22 cellular contexts compared by ENCODE assay signal in genomic region chr20:35299780-35300179, GRCh38. TPM values are rescaled to one million over a fixed set of nuclear protein-coding genes. Genes with fewer than 3 reads are reported as not detected.
"Had no signal": no experiment of that assay in that cellular context is flagged by ENCODE, and none has a peak within 500 bp of the region (broad histone marks: within the 10 kb centered on the region; RNA-seq: fewer than 3 reads in every experiment).

No MANE protein-coding gene starts in this region.

- H3K27ac Mint-ChIP-seq: activated CD4-positive, alpha-beta T cell treated with anti-CD3 and anti-CD28 coated beads, Interleukin-2, amount 10 ng/mL, durations not matched to agents 7 days and 5 days; activated naive CD4-positive, alpha-beta T cell treated with anti-CD3 and anti-CD28 coated beads, Interleukin-2, amount 50 U/mL, for 24 hours had no signal

- H3K36me3 Mint-ChIP-seq: activated naive CD4-positive, alpha-beta T cell treated with anti-CD3 and anti-CD28 coated beads, Interleukin-2, amount 50 U/mL, for 24 hours; naive B cell had no signal

- DNase-seq: activated CD4-positive, alpha-beta T cell treated with anti-CD3 and anti-CD28 coated beads, Interleukin-2, amount 10 ng/mL, durations not matched to agents 7 days and 5 days; activated CD8-positive, alpha-beta memory T cell treated with anti-CD3 and anti-CD28 coated beads for 24 hours; activated CD8-positive, alpha-beta memory T cell treated with anti-CD3 and anti-CD28 coated beads, Interleukin-2, amount 50 U/mL, for 48 hours; activated effector memory CD4-positive, alpha-beta T cell treated with anti-CD3 and anti-CD28 coated beads, Interleukin-2, amount 50 U/mL, for 16 hours; activated T-cell treated with anti-CD3 and anti-CD28 coated beads, Interleukin-2, amount 50 U/mL, for 48 hours; amygdala; dorsolateral prefrontal cortex; erythroblast; foreskin melanocyte; head of caudate nucleus; mucosa of descending colon; naive B cell; nucleus accumbens; stimulated activated CD8-positive, alpha-beta memory T cell treated with anti-CD3 and anti-CD28 coated beads, Interleukin-4, amount 100 ng/mL, for 48 hours; stimulated activated naive CD4-positive, alpha-beta T cell; T-helper 1 cell; T-helper 9 cell had no signal

- H3K36me3 ChIP-seq: cardiac muscle cell had no signal

- H3K9me3 Mint-ChIP-seq: activated CD4-positive, alpha-beta T cell treated with anti-CD3 and anti-CD28 coated beads, Interleukin-2, amount 10 ng/mL, durations not matched to agents 7 days and 5 days; activated naive CD4-positive, alpha-beta T cell treated with anti-CD3 and anti-CD28 coated beads, Interleukin-2, amount 50 U/mL, for 24 hours; naive B cell had no signal

- ATAC-seq: left lobe of liver, SK-N-SH treated with all-trans-retinoic acid at 6 μM for 48 hours had no signal

- H3K27me3 Mint-ChIP-seq: activated naive CD4-positive, alpha-beta T cell treated with anti-CD3 and anti-CD28 coated beads, Interleukin-2, amount 50 U/mL, for 24 hours had no signal

- H3K4me3 Mint-ChIP-seq: activated CD4-positive, alpha-beta T cell treated with anti-CD3 and anti-CD28 coated beads, Interleukin-2, amount 10 ng/mL, durations not matched to agents 7 days and 5 days; activated naive CD4-positive, alpha-beta T cell treated with anti-CD3 and anti-CD28 coated beads, Interleukin-2, amount 50 U/mL, for 24 hours; naive B cell had no signal

- H3K27me3 ChIP-seq: cardiac muscle cell had no signal

- H3K27ac ChIP-seq: cardiac muscle cell, dorsolateral prefrontal cortex had no signal

- H3K9me3 ChIP-seq: mucosa of descending colon had no signal

- H3K4me3 ChIP-seq: cardiac muscle cell, dorsolateral prefrontal cortex, mucosa of descending colon had no signal

RNA-seq across cellular contexts. Expression of gene FAM83C, which starts 7.6 kb away (rescaled TPM):
- total RNA-seq: activated CD4-positive, alpha-beta T cell treated with anti-CD3 and anti-CD28 coated beads, Interleukin-2, amount 10 ng/mL, durations not matched to agents 7 days and 5 days; cardiac muscle cell; left lobe of liver; renal cortical epithelial cell had no signal
- polyA plus RNA-seq: cardiac muscle cell had no signal
